ENCODE assay signal across 8 cellular contexts in genomic region chr17:1627219-1627986, GRCh38. TPM values are rescaled to one million over a fixed set of nuclear protein-coding genes. Genes with fewer than 3 reads are reported as not detected.
DNase-seq lines count a peak whose midpoint lies in the region; ATAC-seq, FAIRE-seq and TF ChIP-seq lines count a peak whose summit lies in the region.

No MANE protein-coding gene starts in this region.

- H3K27me3 ChIP-seq in bronchial epithelial cell (ENCODE audit: control insufficient read depth, insufficient read depth, low read length), result no peaks in the 10 kb centered on the region
- H3K27me3 ChIP-seq in lower lobe of right lung (ENCODE audit: low read depth), result no peaks in the 10 kb centered on the region
- no peaks in the 10 kb centered on the region for H3K27me3 ChIP-seq in upper lobe of left lung

- ATAC-seq in lower lobe of right lung (peak; percentile 0 to 21), upper lobe of left lung (ENCODE audit: low FRiP score in 2 of 2) (peak; percentile 31 to 40)

- WGBS in upper lobe of left lung, 2 donors, result 16 to 24% methylated on average over 7 to 18 of the region's 39 CpGs

- H3K36me3 ChIP-seq in bronchial epithelial cell (ENCODE audit: control insufficient read depth, insufficient read depth, low read length), result peaks cover 7% of the 10 kb centered on the region
- H3K36me3 ChIP-seq in lower lobe of right lung, result peaks cover 13% of the 10 kb centered on the region
- peaks cover 0 to 5% (median 0%) of the 10 kb centered on the region in 4 donors for H3K36me3 ChIP-seq in upper lobe of left lung

- no peak for TF ChIP-seq CTCF in GM12865 (IDR thresholded peaks at IDR 0.05; ENCODE audit: insufficient read depth, low read depth, low read length, missing control alignments)
- no peak for TF ChIP-seq CTCF in bronchial epithelial cell (IDR thresholded peaks at IDR 0.05; ENCODE audit: insufficient read depth, low read length, severe bottlenecking)
- no peak for TF ChIP-seq CTCF in lower lobe of right lung (IDR thresholded peaks at IDR 0.05)
- no peak for TF ChIP-seq CTCF in upper lobe of left lung (IDR thresholded peaks at IDR 0.05)

- H3K4me3 ChIP-seq in GM12865 (ENCODE audit: low read depth, low read length) (peak overlapping the region; percentile 86), bronchial epithelial cell (ENCODE audit: low read depth, low read length) (peak overlapping the region; percentile 97), lower lobe of right lung (peak overlapping the region; percentile 94), upper lobe of left lung (peak overlapping the region; percentile 74 to 92 (median 85))

- H3K27ac ChIP-seq in lower lobe of right lung, result peak overlapping the region; percentile 89
- peak overlapping the region; percentile 89 to 96 (median 93) for H3K27ac ChIP-seq in upper lobe of left lung

- TF ChIP-seq POLR2A in upper lobe of left lung (IDR thresholded peaks at IDR 0.05), result peak in 1 of 4 donors; percentile 85

- intact Hi-C loops in lower lobe of right lung (cut with DNase I), result loop anchor here (5.0 kb wide), 1 partner anchor 50 kb away; no protein-coding TSS in a partner anchor

- H3K9me3 ChIP-seq in lower lobe of right lung (no peaks in the 10 kb centered on the region), upper lobe of left lung (no peaks in the 10 kb centered on the region)

- H3K4me1 ChIP-seq in lower lobe of right lung (peaks cover 50% of the 10 kb centered on the region), upper lobe of left lung (peaks cover 29 to 52% (median 49%) of the 10 kb centered on the region in 4 donors)

- TF ChIP-seq EP300 in upper lobe of left lung (IDR thresholded peaks at IDR 0.05), result no peak

- peak; percentile 57 for DNase-seq in GM12865 (ENCODE audit: low read depth)
- peak; percentile 91 for DNase-seq in MV-4-11 (lab: John Stamatoyannopoulos, UW)
- no peak for DNase-seq in bronchial epithelial cell (ENCODE audit: low read depth)
- peak; percentile 67 for DNase-seq in lower lobe of right lung
- peak in 1 of 2 donors; percentile 72 for DNase-seq in upper lobe of left lung
- no peak for DNase-seq in cortex of kidney (lab: John Stamatoyannopoulos, UW)
- no peak for DNase-seq in kidney tubule cell (ENCODE audit: low spot score)
- DNase-seq in NCI-H1694 treated with DMSO at 0.1 percent for 48 hours (lab: John Stamatoyannopoulos, UW), result no peak

- no peak for FAIRE-seq in bronchial epithelial cell (lab: Jason Lieb, UNC)

RNA-seq across cellular contexts. Expression of gene SLC43A2, which starts 1.2 kb away (rescaled TPM):
- total RNA-seq in bronchial epithelial cell (2.4 and 2.9 TPM in 2 replicates), lower lobe of right lung (44.6 TPM), upper lobe of left lung (10 to 100 TPM; 16.9 to 79.0 (median 49.2) TPM)

RNA-seq across cellular contexts. Expression of gene SCARF1, which starts 18.1 kb away (rescaled TPM):
- total RNA-seq in bronchial epithelial cell, result 0.38 and 0.53 TPM in 2 replicates
- 37.4 TPM for total RNA-seq in lower lobe of right lung
- total RNA-seq in upper lobe of left lung, result 10 to 100 TPM; 22.0 to 93.2 (median 55.5) TPM

RNA-seq across cellular contexts. Expression of gene RILP, which starts 22.3 kb away (rescaled TPM):
- total RNA-seq in bronchial epithelial cell, result 3.4 and 3.8 TPM in 2 replicates
- 41.5 TPM for total RNA-seq in lower lobe of right lung
- 100 to 1,000 TPM in 2 of 6 donors, 10 to 100 TPM in 4; 43.7 to 192 (median 85.4) TPM for total RNA-seq in upper lobe of left lung

RNA-seq across cellular contexts. Expression of gene PRPF8, which starts 57.3 kb away (rescaled TPM):
- total RNA-seq in bronchial epithelial cell (57.7 and 71.0 TPM in 2 replicates), lower lobe of right lung (280 TPM), upper lobe of left lung (100 to 1,000 TPM; 173 to 283 (median 220) TPM)

Comparison
In these comparisons a context has a peak if more than half of its experiments do, and no peak if none do; other contexts are left out.
1. DNase-seq: peak in GM12865 (single experiment), MV-4-11 (single experiment) and lower lobe of right lung (single experiment); none in bronchial epithelial cell (single experiment), cortex of kidney (single experiment), kidney tubule cell (single experiment) and NCI-H1694 treated with DMSO at 0.1 percent for 48 hours (single experiment).
2. RNA of gene SCARF1, which starts 18.1 kb away (total RNA-seq): 22.0 to 93.2 TPM in upper lobe of left lung and 37.4 TPM in lower lobe of right lung (single experiment); 0.38 to 0.53 TPM in bronchial epithelial cell; every median in the first group is over 10 times any median in the second.
3. Peak in every context shown above with its lines, with median percentiles within 50 percentile points of each other: H3K4me3 ChIP-seq.